ENCODE assay signal across 27 cellular contexts in the genomic region with DNA sequence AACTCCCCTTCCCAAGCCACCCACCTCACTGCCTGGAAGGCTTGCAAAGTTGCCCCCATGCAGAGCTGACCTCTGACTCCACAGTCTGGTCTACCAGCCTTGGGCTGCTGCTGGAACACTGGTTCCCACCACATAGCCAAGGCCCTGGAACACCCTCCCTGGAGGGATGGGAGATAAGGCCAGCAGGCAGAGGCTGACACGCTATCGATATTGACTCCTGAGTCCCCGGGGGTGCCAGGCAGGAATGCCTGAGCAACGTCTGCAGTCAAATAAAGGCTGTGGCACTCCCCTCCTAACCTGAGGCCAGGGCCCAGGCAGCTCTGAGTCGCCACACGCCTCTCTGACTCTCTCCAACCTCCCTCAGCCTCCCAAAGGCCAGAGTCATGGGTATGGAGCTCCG. TPM values are rescaled to one million over a fixed set of nuclear protein-coding genes. Genes with fewer than 3 reads are reported as not detected.
"Had no signal": no experiment of that assay in that cellular context is flagged by ENCODE, and none has a peak within 500 bp of the region (broad histone marks: within the 10 kb centered on the region; RNA-seq: fewer than 3 reads in every experiment).

No MANE protein-coding gene starts in this region.

- H3K36me3 ChIP-seq: heart right ventricle, prostate gland had no signal

- H3K9me3 ChIP-seq: esophagus squamous epithelium, heart right ventricle, lower lobe of right lung, prostate gland, sigmoid colon, stomach, testis, tibial artery had no signal

- H3K4me3 ChIP-seq: coronary artery, esophagus squamous epithelium, heart right ventricle, lower lobe of right lung, prostate gland, sigmoid colon, stomach, testis, tibial artery had no signal

- H3K27ac ChIP-seq: coronary artery, esophagus squamous epithelium, heart right ventricle, lower lobe of right lung, prostate gland, sigmoid colon, stomach, testis, tibial artery had no signal

- ATAC-seq: heart right ventricle; left colon; left ventricle myocardium superior; lower lobe of right lung; natural killer cell; right cardiac atrium; stimulated activated effector memory CD8-positive, alpha-beta T cell treated with anti-CD3 and anti-CD28 coated beads, Interleukin-12 subunit alpha, Interleukin-12 subunit beta, amount 100 ng/mL, for 72 hours had no signal

- H3K4me1 ChIP-seq: lower lobe of right lung, prostate gland, sigmoid colon had no signal

- H3K27me3 ChIP-seq: esophagus squamous epithelium, heart right ventricle, sigmoid colon, stomach, testis, tibial artery had no signal

- DNase-seq: dermis blood vessel endothelial cell; effector memory CD4-positive, alpha-beta T cell; erythroblast; esophagus squamous epithelium; foreskin melanocyte; glutamatergic neuron; heart right ventricle; hippocampal formation; immature natural killer cell; islet precursor cell; kidney glomerular epithelial cell; left colon; left ventricle myocardium superior; lower lobe of right lung; natural killer cell; sigmoid colon; stimulated activated CD4-positive, alpha-beta T cell treated with anti-CD3 and anti-CD28 coated beads, Interleukin-2, amount 100 ng/mL, for 24 hours; stimulated activated CD4-positive, alpha-beta T cell treated with anti-CD3 and anti-CD28 coated beads, Interleukin-4, amount 100 ng/mL, for 24 hours; stimulated activated naive CD4-positive, alpha-beta T cell treated with Interleukin-2 at 50 U/mL for 16 hours; stomach; testis; tibial artery had no signal

RNA-seq across cellular contexts. Expression of a gene that starts 31.0 kb away (rescaled TPM):
- total RNA-seq: dermis blood vessel endothelial cell, mononuclear cell had no signal
